In the genomic region with DNA sequence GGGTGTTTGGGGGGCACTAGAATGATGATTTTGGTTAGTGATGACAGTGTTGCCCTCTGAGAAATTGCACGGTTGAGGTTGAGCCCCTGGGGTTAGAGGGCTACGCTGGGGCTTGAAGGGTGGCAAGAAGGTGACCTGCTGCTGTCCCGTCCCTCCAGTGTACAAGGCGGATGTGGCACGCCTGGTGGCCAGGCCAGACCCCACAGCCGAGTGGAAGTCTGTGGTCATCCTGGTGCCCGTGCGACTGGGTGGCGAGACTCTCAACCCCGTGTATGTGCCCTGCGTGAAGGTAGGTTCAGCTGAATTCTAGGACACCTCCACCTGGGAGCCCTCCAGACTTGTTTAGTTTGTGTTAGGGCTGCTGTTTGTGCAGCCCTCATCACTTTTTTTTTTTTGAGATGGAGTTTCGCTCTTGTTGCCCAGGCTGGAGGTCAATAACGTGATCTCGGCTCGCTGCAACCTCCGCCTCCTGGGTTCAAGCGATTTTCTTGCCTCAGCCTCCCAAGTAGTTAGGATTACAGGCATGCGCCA, we compare ENCODE assay signal across 19 cellular contexts. TPM values are rescaled to one million over a fixed set of nuclear protein-coding genes. Genes with fewer than 3 reads are reported as not detected.
A peak's percentile ranks its signal among the peaks of the same experiment; 100 is the strongest.
DNase-seq lines count a peak whose midpoint lies in the region; ATAC-seq and TF ChIP-seq lines count a peak whose summit lies in the region.
"Had no signal": no experiment of that assay in that cellular context is flagged by ENCODE, and none has a peak within 500 bp of the region (broad histone marks: within the 10 kb centered on the region; RNA-seq: fewer than 3 reads in every experiment).

No MANE protein-coding gene starts in this region.

- H3K9ac ChIP-seq in neuronal stem cell (ENCODE audit: low read depth, low read length, poor library complexity): no peak overlapping the region
- H3K9ac ChIP-seq: BLaER1, GM23248 had no signal

- no peaks in the 10 kb centered on the region for H3K9me3 ChIP-seq in neuronal stem cell (replicated peaks in 1 of 2; ENCODE audit: control insufficient read depth in 2 of 2, insufficient read depth in 1 of 2, low read depth in 1 of 2, low read length in 2 of 2)
- H3K9me3 ChIP-seq: BLaER1 had no signal

- peak overlapping the region; percentile 53 for H2BK5ac ChIP-seq in neuronal stem cell (ENCODE audit: low read length)

- no peak overlapping the region for H2AFZ ChIP-seq in neuronal stem cell (ENCODE audit: low read length)
- H2AFZ ChIP-seq in GM23338: no peak overlapping the region
- H2AFZ ChIP-seq: GM23248 had no signal

- H3K4ac ChIP-seq in neuronal stem cell (ENCODE audit: low read length): no peak overlapping the region

- peaks cover 10% of the 10 kb centered on the region for H3K79me1 ChIP-seq in neuronal stem cell (ENCODE audit: low read depth, low read length)

- H2BK120ac ChIP-seq in neuronal stem cell (ENCODE audit: low read depth, low read length): no peak overlapping the region

- H3K18ac ChIP-seq in neuronal stem cell (ENCODE audit: low read length): peak overlapping the region; percentile 57

- no peak overlapping the region for H3K23ac ChIP-seq in neuronal stem cell (ENCODE audit: low read depth, low read length, poor library complexity)

- no peak overlapping the region for H4K91ac ChIP-seq in neuronal stem cell (ENCODE audit: low read depth, low read length, poor library complexity)

- no peaks in the 10 kb centered on the region for H3K27me3 Mint-ChIP-seq in activated T-cell treated with anti-CD3 and anti-CD28 coated beads, Interleukin-2, amount 50 U/mL, for 24 hours
- no peaks in the 10 kb centered on the region for H3K27me3 Mint-ChIP-seq in activated T-cell treated with anti-CD3 and anti-CD28 coated beads, Interleukin-2, amount 50 U/mL, for 72 hours (ENCODE audit: low read depth)
- no peaks in the 10 kb centered on the region for H3K27me3 Mint-ChIP-seq in IgD-negative memory B cell
- peaks cover 2% of the 10 kb centered on the region for H3K27me3 Mint-ChIP-seq in endothelial cell (ENCODE audit: unreplicated experiment)
- H3K27me3 Mint-ChIP-seq in GM23338 (ENCODE audit: insufficient read depth, low read depth, poor library complexity): peaks cover 15% of the 10 kb centered on the region
- H3K27me3 Mint-ChIP-seq: CD4-positive, alpha-beta memory T cell had no signal

- TF ChIP-seq CTCF in endothelial cell (IDR thresholded peaks at IDR 0.05; ENCODE audit: unreplicated experiment) (no peak), GM23338 (conservative IDR thresholded peaks at IDR 0.05; ENCODE audit: low read depth in 2 of 2) (no peak)

- H3K27ac Mint-ChIP-seq in activated T-cell treated with anti-CD3 and anti-CD28 coated beads, Interleukin-2, amount 50 U/mL, for 24 hours: peak overlapping the region; percentile 52
- H3K27ac Mint-ChIP-seq in activated T-cell treated with anti-CD3 and anti-CD28 coated beads, Interleukin-2, amount 50 U/mL, for 72 hours: no peak overlapping the region
- H3K27ac Mint-ChIP-seq in IgD-negative memory B cell (peak overlapping the region in 2 of 3 donors; percentile 67), endothelial cell (ENCODE audit: unreplicated experiment) (no peak overlapping the region), GM23338 (no peak overlapping the region)
- H3K27ac Mint-ChIP-seq: HFFc6 had no signal

- H3K79me2 ChIP-seq in GM23338 (replicated peaks; ENCODE audit: insufficient read depth): peaks cover 17% of the 10 kb centered on the region

- H3K36me3 Mint-ChIP-seq in activated T-cell treated with anti-CD3 and anti-CD28 coated beads, Interleukin-2, amount 50 U/mL, for 24 hours (ENCODE audit: low read depth): peaks cover 72% of the 10 kb centered on the region
- H3K36me3 Mint-ChIP-seq in activated T-cell treated with anti-CD3 and anti-CD28 coated beads, Interleukin-2, amount 50 U/mL, for 72 hours (ENCODE audit: insufficient read depth in 2 of 2): peaks cover 5 to 23% of the 10 kb centered on the region in 2 donors
- H3K36me3 Mint-ChIP-seq in IgD-negative memory B cell (no peaks in the 10 kb centered on the region), endothelial cell (ENCODE audit: low read depth, unreplicated experiment) (peaks cover 5% of the 10 kb centered on the region), GM23338 (ENCODE audit: low read depth) (peaks cover 63% of the 10 kb centered on the region)

- H3K4me1 Mint-ChIP-seq in activated T-cell treated with anti-CD3 and anti-CD28 coated beads, Interleukin-2, amount 50 U/mL, for 24 hours (ENCODE audit: low read depth): peaks cover 40% of the 10 kb centered on the region
- H3K4me1 Mint-ChIP-seq in activated T-cell treated with anti-CD3 and anti-CD28 coated beads, Interleukin-2, amount 50 U/mL, for 72 hours (ENCODE audit: low read depth): peaks cover 31% of the 10 kb centered on the region
- peaks cover 12 to 13% (median 12%) of the 10 kb centered on the region in 3 donors for H3K4me1 Mint-ChIP-seq in IgD-negative memory B cell
- no peaks in the 10 kb centered on the region for H3K4me1 Mint-ChIP-seq in endothelial cell (ENCODE audit: unreplicated experiment)
- no peaks in the 10 kb centered on the region for H3K4me1 Mint-ChIP-seq in GM23338

- H3K4me3 ChIP-seq in neuronal stem cell (ENCODE audit: low read length in 2 of 2) (peak overlapping the region in 1 of 2 donors; percentile 60), GM23338 (no peak overlapping the region)
- H3K4me3 ChIP-seq: BLaER1, GM23248 had no signal

- H3K4me3 Mint-ChIP-seq in activated T-cell treated with anti-CD3 and anti-CD28 coated beads, Interleukin-2, amount 50 U/mL, for 24 hours: no peak overlapping the region
- no peak overlapping the region for H3K4me3 Mint-ChIP-seq in activated T-cell treated with anti-CD3 and anti-CD28 coated beads, Interleukin-2, amount 50 U/mL, for 72 hours
- H3K4me3 Mint-ChIP-seq in IgD-negative memory B cell: peak overlapping the region in 2 of 4 donors; percentile 22 to 58
- peak overlapping the region; percentile 29 for H3K4me3 Mint-ChIP-seq in endothelial cell (ENCODE audit: unreplicated experiment)
- no peak overlapping the region for H3K4me3 Mint-ChIP-seq in GM23338
- H3K4me3 Mint-ChIP-seq: CD14-positive monocyte; CD4-positive, alpha-beta memory T cell; HFFc6 had no signal

- ATAC-seq in activated T-cell treated with anti-CD3 and anti-CD28 coated beads, Interleukin-2, amount 50 U/mL, for 72 hours (replicated peaks in 1 of 2): no peak
- ATAC-seq in GM23338 (no peak), GM18907 (IDR thresholded peaks at IDR 0.05; ENCODE audit: unreplicated experiment) (no peak)
- ATAC-seq: HCT116, HepG2 had no signal

- H3F3A ChIP-seq in GM23338 (replicated peaks; ENCODE audit: low read depth): peaks cover 23% of the 10 kb centered on the region

- H4K20me1 ChIP-seq in GM23338 (replicated peaks; ENCODE audit: insufficient read depth): peaks cover 11% of the 10 kb centered on the region

- H2BK12ac ChIP-seq in neuronal stem cell (ENCODE audit: low read length): no peak overlapping the region

- H3K4me1 ChIP-seq in neuronal stem cell (ENCODE audit: control insufficient read depth in 2 of 2, insufficient read depth in 1 of 2, low read depth in 1 of 2, low read length in 2 of 2) (peaks cover 4 to 7% of the 10 kb centered on the region in 2 donors), GM23338 (ENCODE audit: insufficient read depth) (no peaks in the 10 kb centered on the region; the same call in 1 of the 2 replicates)

- H3K36me3 ChIP-seq in neuronal stem cell (replicated peaks in 1 of 2; ENCODE audit: control insufficient read depth in 2 of 2, insufficient read depth in 2 of 2, low read length in 2 of 2) (peaks cover 37 to 61% of the 10 kb centered on the region in 2 donors), GM23338 (ENCODE audit: insufficient read depth) (peaks cover 16% of the 10 kb centered on the region; the same call in 1 of the 2 replicates)

- WGBS in neuronal stem cell (ENCODE audit: extremely low coverage in 2 of 2, insufficient read length in 2 of 2, insufficient replicate concordance in 1 of 2), 2 donors: no CpG with 5 or more reads among the region's 18 CpGs

- H3K4me2 ChIP-seq in neuronal stem cell (ENCODE audit: insufficient read depth, low read length, poor library complexity, severe bottlenecking) (no peak overlapping the region), GM23338 (no peak overlapping the region)
- H3K4me2 ChIP-seq: BLaER1 had no signal

- no peak overlapping the region for H2BK15ac ChIP-seq in neuronal stem cell (ENCODE audit: low read length)

- H3K27me3 ChIP-seq in neuronal stem cell (ENCODE audit: control insufficient read depth in 3 of 3, insufficient read depth in 3 of 3, low read depth in 1 of 3, low read length in 3 of 3) (no peaks in the 10 kb centered on the region), GM23338 (ENCODE audit: insufficient read depth) (no peaks in the 10 kb centered on the region)
- H3K27me3 ChIP-seq: BLaER1 had no signal

- no peak for DNase-seq in activated T-cell treated with anti-CD3 and anti-CD28 coated beads, Interleukin-2, amount 50 U/mL, for 24 hours
- DNase-seq in activated T-cell treated with anti-CD3 and anti-CD28 coated beads, Interleukin-2, amount 50 U/mL, for 72 hours: no peak
- DNase-seq in endothelial cell (ENCODE audit: low spot score) (no peak), neuronal stem cell (ENCODE audit: low spot score) (no peak), GM23338 (ENCODE audit: low spot score) (no peak), NCI-H2227 treated with DMSO at 0.1 percent for 48 hours (lab: John Stamatoyannopoulos, UW) (no peak)
- DNase-seq: Calu3; CD4-positive, alpha-beta memory T cell; DMS79 treated with DMSO at 0.1 percent for 48 hours; GF-D8; GM23248; HFFc6 had no signal

- no peak overlapping the region for H4K8ac ChIP-seq in neuronal stem cell (ENCODE audit: low read depth, low read length)

- H3K14ac ChIP-seq in neuronal stem cell (ENCODE audit: low read length): no peak overlapping the region

- no peak overlapping the region for H3K27ac ChIP-seq in neuronal stem cell (replicated peaks; ENCODE audit: low read length)
- no peak overlapping the region for H3K27ac ChIP-seq in GM23338 (ENCODE audit: low read depth)
- H3K27ac ChIP-seq: 22Rv1, BLaER1, GM23248 had no signal

- H3K9me2 ChIP-seq in GM23338 (ENCODE audit: insufficient read depth): no peaks in the 10 kb centered on the region

- H3K9me3 Mint-ChIP-seq in activated T-cell treated with anti-CD3 and anti-CD28 coated beads, Interleukin-2, amount 50 U/mL, for 24 hours: no peaks in the 10 kb centered on the region
- no peaks in the 10 kb centered on the region for H3K9me3 Mint-ChIP-seq in activated T-cell treated with anti-CD3 and anti-CD28 coated beads, Interleukin-2, amount 50 U/mL, for 72 hours
- no peaks in the 10 kb centered on the region for H3K9me3 Mint-ChIP-seq in IgD-negative memory B cell
- no peaks in the 10 kb centered on the region for H3K9me3 Mint-ChIP-seq in endothelial cell (ENCODE audit: unreplicated experiment)
- H3K9me3 Mint-ChIP-seq in GM23338: no peaks in the 10 kb centered on the region
- H3K9me3 Mint-ChIP-seq: CD4-positive, alpha-beta memory T cell; HFFc6 had no signal

- H2AK5ac ChIP-seq in neuronal stem cell (ENCODE audit: low read depth, low read length): no peak overlapping the region

RNA-seq across cellular contexts. Expression of a gene that starts 5.1 kb away (rescaled TPM):
- 10 to 100 TPM; 35.4 to 37.0 TPM for total RNA-seq in activated T-cell treated with anti-CD3 and anti-CD28 coated beads, Interleukin-2, amount 50 U/mL, for 72 hours
- polyA plus RNA-seq in IgD-negative memory B cell (21.0 TPM), GM23338 (2016; fragmentation: Nextera tagmentation; extraction: Ambion mirVana) (15.1 and 19.1 TPM in 2 replicates)
- total RNA-seq in endothelial cell (ENCODE audit: unreplicated experiment): 11.8 TPM
- polyA plus RNA-seq in neuronal stem cell (2013, experiment 1 of 2): 25.1 TPM
- polyA plus RNA-seq in neuronal stem cell (2013, experiment 2 of 2): 24.7 TPM
- 53.2 and 55.5 TPM in 2 replicates for total RNA-seq in GM23338 (2014; rRNA removed; shearing (Covaris generic))

RNA-seq across cellular contexts. Expression of a gene that starts 17.0 kb away (rescaled TPM):
- total RNA-seq in activated T-cell treated with anti-CD3 and anti-CD28 coated beads, Interleukin-2, amount 50 U/mL, for 72 hours: 10 to 100 TPM; 48.4 to 61.7 TPM
- 35.6 TPM for polyA plus RNA-seq in IgD-negative memory B cell
- 25.2 TPM for total RNA-seq in endothelial cell (ENCODE audit: unreplicated experiment)
- polyA plus RNA-seq in neuronal stem cell (2013, experiment 1 of 2): 19.4 TPM
- 18.1 TPM for polyA plus RNA-seq in neuronal stem cell (2013, experiment 2 of 2)
- 23.8 and 25.0 TPM in 2 replicates for total RNA-seq in GM23338 (2014; rRNA removed; shearing (Covaris generic))
- 43.2 and 48.8 TPM in 2 replicates for polyA plus RNA-seq in GM23338 (2016; fragmentation: Nextera tagmentation; extraction: Ambion mirVana)

RNA-seq across cellular contexts. Expression of a gene that starts 20.0 kb away (rescaled TPM):
- total RNA-seq in activated T-cell treated with anti-CD3 and anti-CD28 coated beads, Interleukin-2, amount 50 U/mL, for 72 hours: 10 to 100 TPM; 69.6 to 72.8 TPM
- polyA plus RNA-seq in IgD-negative memory B cell (193 TPM), GM23338 (2016; fragmentation: Nextera tagmentation; extraction: Ambion mirVana) (4.0 and 5.8 TPM in 2 replicates)
- total RNA-seq in endothelial cell (ENCODE audit: unreplicated experiment): 8.1 TPM
- 2.9 TPM for polyA plus RNA-seq in neuronal stem cell (2013, experiment 1 of 2)
- 2.6 TPM for polyA plus RNA-seq in neuronal stem cell (2013, experiment 2 of 2)
- total RNA-seq in GM23338 (2014; rRNA removed; shearing (Covaris generic)): 1.4 and 3.2 TPM in 2 replicates

RNA-seq across cellular contexts. Expression of a gene that starts 31.6 kb away (rescaled TPM):
- 1 to 10 TPM in 1 of 2 donors, under 1 TPM in 1; 0.19 to 1.8 TPM for total RNA-seq in activated T-cell treated with anti-CD3 and anti-CD28 coated beads, Interleukin-2, amount 50 U/mL, for 72 hours
- 5.1 TPM for polyA plus RNA-seq in IgD-negative memory B cell
- total RNA-seq in endothelial cell (ENCODE audit: unreplicated experiment): not detected
- 5.2 TPM for polyA plus RNA-seq in neuronal stem cell (2013, experiment 1 of 2)
- polyA plus RNA-seq in neuronal stem cell (2013, experiment 2 of 2): 5.2 TPM
- 3.1 and 8.0 TPM in 2 replicates for total RNA-seq in GM23338 (2014; rRNA removed; shearing (Covaris generic))
- 4.6 and 4.8 TPM in 2 replicates for polyA plus RNA-seq in GM23338 (2016; fragmentation: Nextera tagmentation; extraction: Ambion mirVana)
- total RNA-seq: Calu3, HepG2 had no signal

RNA-seq across cellular contexts. Expression of a gene that starts 38.3 kb away (rescaled TPM):
- not detected for total RNA-seq in activated T-cell treated with anti-CD3 and anti-CD28 coated beads, Interleukin-2, amount 50 U/mL, for 72 hours
- polyA plus RNA-seq in IgD-negative memory B cell (not detected), GM23338 (2016; fragmentation: Nextera tagmentation; extraction: Ambion mirVana) (128 and 141 TPM in 2 replicates)
- 7.5 TPM for total RNA-seq in endothelial cell (ENCODE audit: unreplicated experiment)
- polyA plus RNA-seq in neuronal stem cell (2013, experiment 1 of 2): 0.29 TPM
- 0.25 TPM for polyA plus RNA-seq in neuronal stem cell (2013, experiment 2 of 2)
- 158 and 165 TPM in 2 replicates for total RNA-seq in GM23338 (2014; rRNA removed; shearing (Covaris generic))
- total RNA-seq: CD4-positive, alpha-beta memory T cell; GM23248 had no signal
- polyA plus RNA-seq: CD4-positive, alpha-beta memory T cell; GM23248 had no signal

Comparison
In these comparisons a context has a peak if more than half of its experiments do, and no peak if none do; other contexts are left out.
1. H3K27ac Mint-ChIP-seq: peak in activated T-cell treated with anti-CD3 and anti-CD28 coated beads, Interleukin-2, amount 50 U/mL, for 24 hours (single experiment) and IgD-negative memory B cell (2 of 3); none in activated T-cell treated with anti-CD3 and anti-CD28 coated beads, Interleukin-2, amount 50 U/mL, for 72 hours (single experiment), endothelial cell (single experiment) and GM23338 (single experiment).